8 cellular contexts compared by ENCODE assay signal in the genomic region with DNA sequence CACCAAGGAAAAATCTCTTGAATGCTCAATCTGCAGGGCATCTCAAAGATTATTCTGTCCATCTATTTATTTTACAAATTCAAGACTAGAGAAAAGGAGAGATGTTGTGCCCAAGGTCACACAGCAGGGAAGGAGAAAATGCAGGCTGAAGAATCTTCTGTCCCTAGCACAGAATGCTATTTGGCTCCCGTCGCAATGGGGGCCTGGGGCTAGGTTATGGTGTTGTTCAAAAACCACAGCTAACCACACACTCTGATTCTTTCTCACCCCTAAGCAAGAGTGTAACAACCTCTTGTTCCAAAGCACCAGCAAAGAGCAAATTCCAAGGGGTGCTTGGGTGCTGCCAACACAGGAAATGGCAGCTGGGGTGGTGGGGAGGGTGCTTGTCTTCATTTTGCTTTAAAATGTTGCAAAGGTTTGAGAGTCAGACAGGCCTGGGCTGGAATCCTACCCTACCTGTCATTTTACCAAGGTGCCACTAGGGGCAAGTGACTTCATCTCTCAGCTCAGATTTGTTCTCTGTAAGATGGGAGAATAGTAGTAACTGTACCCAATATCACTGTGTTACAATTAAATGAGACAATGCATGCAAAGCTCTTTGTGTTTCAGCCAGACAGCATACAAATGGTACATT.
DNase-seq lines count a peak whose midpoint lies in the region; ATAC-seq and TF ChIP-seq lines count a peak whose summit lies in the region.

No MANE protein-coding gene starts in this region.

- no peaks in the 10 kb centered on the region for H3K9me3 ChIP-seq in heart left ventricle

- H3K27ac ChIP-seq in heart left ventricle (no peak overlapping the region), RWPE1 (no peak overlapping the region)

- POLR2A ChIA-PET in RWPE1 (lab: Yijun Ruan, JAX; ENCODE audit: low non-redundant PET): no interaction called here

- intact Hi-C loops in heart left ventricle (cut with DNase I) (no loop called here), cardiac septum (cut with DNase I) (no loop called here)

- no peak for TF ChIP-seq POLR2A in heart left ventricle (IDR thresholded peaks at IDR 0.05)

- peaks cover 0 to 12% (median 0%) of the 10 kb centered on the region in 9 donors for H3K36me3 ChIP-seq in heart left ventricle

- peak in 1 of 4 donors; percentile 22 for ATAC-seq in heart left ventricle
- peak; percentile 96 for ATAC-seq in HG02884 (IDR thresholded peaks at IDR 0.05; ENCODE audit: unreplicated experiment)

- WGBS in heart left ventricle, 4 donors: 93 to 97% (median 96%) methylated on average over 2 of the region's 2 CpGs

- CTCF ChIA-PET in RWPE1 (lab: Yijun Ruan, JAX): interaction anchor here (0.5 to 1.1 kb wide), 6 partner anchors 21 to 1911 kb away, joined by 3 to 4 read pairs (median 3); no protein-coding TSS in a partner anchor

- no peak overlapping the region for H3K4me3 ChIP-seq in heart left ventricle

- peak in 10 of 12 donors; percentile 23 to 61 (median 42) for TF ChIP-seq CTCF in heart left ventricle (IDR thresholded peaks at IDR 0.05)
- TF ChIP-seq CTCF in RWPE1 (conservative IDR thresholded peaks at IDR 0.05; ENCODE audit: low read depth): peak; percentile 39

- H3K27me3 ChIP-seq in heart left ventricle: no peaks in the 10 kb centered on the region

- H3K4me1 ChIP-seq in heart left ventricle: no peaks in the 10 kb centered on the region

- DNase-seq in heart left ventricle: no peak
- DNase-seq in cardiac septum (ENCODE audit: low spot score): no peak
- peak; percentile 5 for DNase-seq in RWPE1 (ENCODE audit: low spot score)
- peak; percentile 25 for DNase-seq in iPS DF 4.7 (ENCODE audit: extremely low read depth, low spot score)
- no peak for DNase-seq in activated naive CD4-positive, alpha-beta T cell treated with anti-CD3 and anti-CD28 coated beads, Interleukin-2, amount 50 U/mL, for 16 hours
- DNase-seq in central memory CD4-positive, alpha-beta T cell: no peak
- DNase-seq in activated CD8-positive, alpha-beta memory T cell treated with anti-CD3 and anti-CD28 coated beads, Interleukin-2, amount 50 U/mL, for 4 hours: no peak

Comparison
In these comparisons a context has a peak if more than half of its experiments do, and no peak if none do; other contexts are left out.
1. DNase-seq: peak in RWPE1 (single experiment) and iPS DF 4.7 (single experiment); none in heart left ventricle (0 of 5), cardiac septum (single experiment), activated naive CD4-positive, alpha-beta T cell treated with anti-CD3 and anti-CD28 coated beads, Interleukin-2, amount 50 U/mL, for 16 hours (single experiment), central memory CD4-positive, alpha-beta T cell (single experiment) and activated CD8-positive, alpha-beta memory T cell treated with anti-CD3 and anti-CD28 coated beads, Interleukin-2, amount 50 U/mL, for 4 hours (single experiment).